Comparison of ENCODE assay signal across 9 cellular contexts in the genomic region with DNA sequence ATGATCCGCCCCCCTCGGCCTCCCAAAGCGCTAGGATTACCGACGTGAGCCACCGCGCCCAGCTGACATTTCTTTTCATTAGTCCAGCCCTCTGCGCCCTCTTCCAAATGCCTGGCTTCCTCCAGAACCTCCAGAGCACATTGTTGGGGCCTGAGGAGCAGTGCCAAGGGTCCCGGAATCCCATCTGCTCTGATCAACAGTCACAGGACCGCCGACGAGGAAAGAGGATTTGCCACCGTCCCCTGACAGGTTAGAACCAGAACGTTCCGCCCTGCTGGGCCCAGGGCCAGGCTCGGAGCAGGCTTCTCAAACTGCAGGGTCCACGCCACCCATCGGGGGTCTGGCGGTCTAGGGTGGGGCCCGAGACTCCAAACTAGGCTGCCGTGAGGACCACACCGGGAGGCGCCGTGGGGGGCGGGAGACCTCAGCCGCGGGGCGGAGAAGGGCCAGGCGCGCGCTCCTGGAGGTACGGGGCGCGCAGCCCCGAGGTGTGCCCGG. TPM values are rescaled to one million over a fixed set of nuclear protein-coding genes. Genes with fewer than 3 reads are reported as not detected.
DNase-seq lines count a peak whose midpoint lies in the region; ATAC-seq and TF ChIP-seq lines count a peak whose summit lies in the region.
"Had no signal": no experiment of that assay in that cellular context is flagged by ENCODE, and none has a peak within 500 bp of the region (broad histone marks: within the 10 kb centered on the region; RNA-seq: fewer than 3 reads in every experiment).

No MANE protein-coding gene starts in this region.

- H3K27me3 Mint-ChIP-seq in activated T-cell treated with anti-CD3 and anti-CD28 coated beads, Interleukin-2, amount 50 U/mL, for 4 hours (ENCODE audit: low read depth): peaks cover 31% of the 10 kb centered on the region
- H3K27me3 Mint-ChIP-seq in T-helper 17 cell: peaks cover 49% of the 10 kb centered on the region

- no peaks in the 10 kb centered on the region for H3K4me1 ChIP-seq in right cardiac atrium (ENCODE audit: control insufficient read depth, insufficient read depth, low read length)
- peaks cover 3 to 15% of the 10 kb centered on the region in 2 donors for H3K4me1 ChIP-seq in thoracic aorta (ENCODE audit: control insufficient read depth in 1 of 2, low read depth in 2 of 2)

- peak overlapping the region; percentile 6 for H3K4me3 Mint-ChIP-seq in activated T-cell treated with anti-CD3 and anti-CD28 coated beads, Interleukin-2, amount 50 U/mL, for 4 hours
- no peak overlapping the region for H3K4me3 Mint-ChIP-seq in T-helper 17 cell

- intact Hi-C loops in right cardiac atrium (cut with DNase I): loop anchor here in 2 of 4 donors (5.0 kb wide), 1 partner anchor 159 kb away; no protein-coding TSS in a partner anchor

- ATAC-seq in activated T-cell treated with anti-CD3 and anti-CD28 coated beads, Interleukin-2, amount 50 U/mL, for 4 hours: peak in 1 of 2 donors; percentile 36
- ATAC-seq in T-helper 17 cell (peak; percentile 8), right cardiac atrium (no peak), thoracic aorta (ENCODE audit: insufficient number of reproducible peaks, low FRiP score, low read depth) (no peak), HG03039 (IDR thresholded peaks at IDR 0.05; ENCODE audit: unreplicated experiment) (no peak)

- TF ChIP-seq CTCF in thoracic aorta (IDR thresholded peaks at IDR 0.05): no peak

- 30% methylated on average over 36 of the region's 36 CpGs for WGBS in right cardiac atrium

- peaks cover 9% of the 10 kb centered on the region for H3K4me1 Mint-ChIP-seq in activated T-cell treated with anti-CD3 and anti-CD28 coated beads, Interleukin-2, amount 50 U/mL, for 4 hours (ENCODE audit: low read depth)
- H3K4me1 Mint-ChIP-seq in T-helper 17 cell: peaks cover 13% of the 10 kb centered on the region

- no peaks in the 10 kb centered on the region for H3K9me3 Mint-ChIP-seq in activated T-cell treated with anti-CD3 and anti-CD28 coated beads, Interleukin-2, amount 50 U/mL, for 4 hours

- no peak overlapping the region for H3K27ac Mint-ChIP-seq in T-helper 17 cell

- H3K36me3 ChIP-seq in thoracic aorta: no peaks in the 10 kb centered on the region

- H3K4me3 ChIP-seq in right cardiac atrium (ENCODE audit: low read length): peak overlapping the region; percentile 39
- peak overlapping the region; percentile 61 for H3K4me3 ChIP-seq in thoracic aorta

- H3K9me3 ChIP-seq in T-helper 17 cell (ENCODE audit: control insufficient read depth, low read length, poor library complexity, severe bottlenecking) (no peaks in the 10 kb centered on the region), right cardiac atrium (ENCODE audit: control insufficient read depth, low read length) (no peaks in the 10 kb centered on the region), thoracic aorta (peaks cover 4% of the 10 kb centered on the region)

- H3K36me3 Mint-ChIP-seq in activated T-cell treated with anti-CD3 and anti-CD28 coated beads, Interleukin-2, amount 50 U/mL, for 4 hours (ENCODE audit: insufficient read depth): no peaks in the 10 kb centered on the region
- peaks cover 6% of the 10 kb centered on the region for H3K36me3 Mint-ChIP-seq in T-helper 17 cell (ENCODE audit: low read depth)

- H3K27me3 ChIP-seq in right cardiac atrium (ENCODE audit: control insufficient read depth, insufficient read depth): no peaks in the 10 kb centered on the region
- peaks cover 9% of the 10 kb centered on the region for H3K27me3 ChIP-seq in thoracic aorta (replicated peaks; ENCODE audit: insufficient read depth)

- H3K27ac ChIP-seq in right cardiac atrium (ENCODE audit: low read length) (no peak overlapping the region), thoracic aorta (no peak overlapping the region)

- DNase-seq in activated T-cell treated with anti-CD3 and anti-CD28 coated beads, Interleukin-2, amount 50 U/mL, for 4 hours: no peak
- no peak for DNase-seq in activated T-cell treated with anti-CD3 and anti-CD28 coated beads, Interleukin-2, amount 50 U/mL, for 1 hour
- DNase-seq in T-helper 17 cell: no peak
- DNase-seq in right cardiac atrium: peak in 1 of 3 donors; percentile 43
- no peak for DNase-seq in thoracic aorta (ENCODE audit: low spot score)
- no peak for DNase-seq in NOMO-1 treated with dmso at 0.1 percent for 144 hours (lab: John Stamatoyannopoulos, UW; ENCODE audit: unreplicated experiment)
- no peak for DNase-seq in anterior cingulate cortex (lab: John Stamatoyannopoulos, UW)
- DNase-seq: kidney had no signal

RNA-seq across cellular contexts. Expression of a gene that starts 36.9 kb away (rescaled TPM):
- 10 to 100 TPM; 17.2 to 29.4 (median 22.1) TPM for total RNA-seq in activated T-cell treated with anti-CD3 and anti-CD28 coated beads, Interleukin-2, amount 50 U/mL, for 4 hours
- total RNA-seq in T-helper 17 cell: 10 to 100 TPM; 15.3 to 18.6 TPM
- 10 to 100 TPM; 40.5 to 67.0 (median 57.7) TPM for total RNA-seq in right cardiac atrium
- 73.1 TPM for polyA plus RNA-seq in right cardiac atrium
- 10 to 100 TPM; 65.5 to 70.6 TPM for total RNA-seq in thoracic aorta
